ENCODE assay signal across 23 cellular contexts in genomic region chr16:67878846-67879245, GRCh38. TPM values are rescaled to one million over a fixed set of nuclear protein-coding genes. Genes with fewer than 3 reads are reported as not detected.
DNase-seq lines count a peak whose midpoint lies in the region; ATAC-seq and TF ChIP-seq lines count a peak whose summit lies in the region.
"Had no signal": no experiment of that assay in that cellular context is flagged by ENCODE, and none has a peak within 500 bp of the region (broad histone marks: within the 10 kb centered on the region; RNA-seq: fewer than 3 reads in every experiment).

No MANE protein-coding gene starts in this region.

- H3K4ac ChIP-seq in IMR-90 (ENCODE audit: low read depth, low read length) = no peak overlapping the region

- ATAC-seq in IMR-90 (ENCODE audit: low read depth) = no peak
- ATAC-seq: GM12878 had no signal

- peaks cover 18% of the 10 kb centered on the region for H3K9me1 ChIP-seq in IMR-90 (ENCODE audit: insufficient read depth, low read length)

- intact Hi-C loops in IMR-90 (cut with micrococcal nuclease) (no loop called here), posterior vena cava (cut with DNase I) (loop anchor here in 1 of 2 donors (10.0 kb wide), 1 partner anchor 64 kb away; no protein-coding TSS in a partner anchor)

- peaks cover 55% of the 10 kb centered on the region for H4K20me1 ChIP-seq in IMR-90 (ENCODE audit: insufficient read depth, low read length)
- peaks cover 52% of the 10 kb centered on the region for H4K20me1 ChIP-seq in osteoblast (ENCODE audit: insufficient read depth, low read length)

- DNase-seq in IMR-90 (no peak), osteoblast (ENCODE audit: insufficient read length, low spot score, missing footprints) (peak; percentile 53), DMS53 (lab: John Stamatoyannopoulos, UW) (no peak), posterior vena cava (ENCODE audit: low spot score) (no peak)
- DNase-seq: 8988T; ACHN; BE2C; C1 segment of cervical spinal cord; CD4-positive, alpha-beta memory T cell; CD4-positive, CD25-positive, alpha-beta regulatory T cell; CD8-positive, alpha-beta memory T cell; COR-L47; DMS 273 treated with DMSO at 0.1 percent for 48 hours; DMS153; DMS79; DND-41; EL; GDM1 had no signal

- H3K4me3 ChIP-seq in HEK293 (ENCODE audit: low read depth, low read length) (no peak overlapping the region), IMR-90 (ENCODE audit: insufficient read depth, low read depth, low read length) (no peak overlapping the region), osteoblast (ENCODE audit: insufficient read depth, low read length) (no peak overlapping the region)
- H3K4me3 ChIP-seq: BLaER1, GM12878 had no signal

- WGBS in IMR-90 (ENCODE audit: extremely low coverage in 2 of 2, insufficient read length in 1 of 2), 2 experiments = 91% methylated on average over 5 of the region's 9 CpGs; no CpG with 5 or more reads in 1 of the 2 experiments

- H2BK120ac ChIP-seq in IMR-90 (ENCODE audit: low read depth, low read length) = no peak overlapping the region

- TF ChIP-seq RAD21 in IMR-90 (IDR thresholded peaks at IDR 0.05; ENCODE audit: low read length) = no peak

- H3K27ac ChIP-seq in HEK293 (ENCODE audit: extremely low read depth, low read depth, low read length) = no peak overlapping the region
- no peak overlapping the region for H3K27ac ChIP-seq in IMR-90 (ENCODE audit: insufficient read depth, low read length)
- H3K27ac ChIP-seq in osteoblast (ENCODE audit: low read depth, low read length) = no peak overlapping the region
- H3K27ac ChIP-seq: BLaER1 had no signal

- H3K9me3 ChIP-seq in HEK293 (ENCODE audit: control insufficient read depth, insufficient read depth, low read depth, low read length) (no peaks in the 10 kb centered on the region), IMR-90 (ENCODE audit: control insufficient read depth, insufficient read depth, low read length) (no peaks in the 10 kb centered on the region), osteoblast (ENCODE audit: low read depth, low read length) (no peaks in the 10 kb centered on the region)
- H3K9me3 ChIP-seq: BE2C, BLaER1 had no signal

- H3K56ac ChIP-seq in IMR-90 (ENCODE audit: extremely low read depth, insufficient read depth, low read length) = no peak overlapping the region

- no peak for TF ChIP-seq CTCF in HEK293 (tag by site-specific recombination; IDR thresholded peaks at IDR 0.05)
- TF ChIP-seq CTCF in IMR-90 (conservative IDR thresholded peaks at IDR 0.05; ENCODE audit: low read depth, low read length) = no peak
- no peak for TF ChIP-seq CTCF in osteoblast (IDR thresholded peaks at IDR 0.05; ENCODE audit: extremely low read depth, low read depth, low read length)

- H3K4me2 ChIP-seq in IMR-90 (ENCODE audit: low read depth, low read length) (no peak overlapping the region), osteoblast (ENCODE audit: insufficient read depth, low read length) (no peak overlapping the region)
- H3K4me2 ChIP-seq: BLaER1 had no signal

- H3K23ac ChIP-seq in IMR-90 (ENCODE audit: low read depth, low read length) = no peak overlapping the region

- no TSS peak for BruUV-seq in IMR-90 (replicated peaks; lab: Mats Ljungman, UMichigan)

- dilution Hi-C loops in IMR-90 (cut with HindIII; ENCODE audit: low sequenced_read_pairs, unreplicated experiment) = no loop called here

- H2AFZ ChIP-seq in IMR-90 (replicated peaks; ENCODE audit: low read length, poor library complexity) = no peak overlapping the region
- no peak overlapping the region for H2AFZ ChIP-seq in osteoblast (ENCODE audit: low read length)

- no peak overlapping the region for H3K9ac ChIP-seq in IMR-90 (ENCODE audit: low read depth, low read length)
- H3K9ac ChIP-seq: BLaER1 had no signal

- no peak overlapping the region for H4K5ac ChIP-seq in IMR-90 (ENCODE audit: low read depth, low read length)

- H4K8ac ChIP-seq in IMR-90 (ENCODE audit: low read depth in 2 of 2, low read length in 2 of 2) = no peak overlapping the region

- H3K4me1 ChIP-seq in HEK293 (ENCODE audit: control insufficient read depth, insufficient read depth, low read length) = no peaks in the 10 kb centered on the region
- H3K4me1 ChIP-seq in IMR-90 (ENCODE audit: control insufficient read depth, insufficient read depth, low read length) = peaks cover 8% of the 10 kb centered on the region
- peaks cover 11% of the 10 kb centered on the region for H3K4me1 ChIP-seq in osteoblast (ENCODE audit: insufficient read depth, low read length)

- no peak overlapping the region for H2BK15ac ChIP-seq in IMR-90 (ENCODE audit: low read depth, low read length)

- H2AK5ac ChIP-seq in IMR-90 (ENCODE audit: low read depth, low read length) = no peak overlapping the region

- H3K36me3 ChIP-seq in HEK293 (ENCODE audit: control insufficient read depth in 2 of 2, insufficient read depth in 1 of 2, low read length in 2 of 2) (peaks cover 0 to 95% of the 10 kb centered on the region in 2 experiments; a peak in 2 of 3 replicates), IMR-90 (ENCODE audit: control insufficient read depth, insufficient read depth, low read length) (peaks cover 80% of the 10 kb centered on the region), osteoblast (ENCODE audit: insufficient read depth, low read length) (peaks cover 77% of the 10 kb centered on the region)

- H3K79me1 ChIP-seq in IMR-90 (ENCODE audit: low read depth in 1 of 2, low read length in 2 of 2) = peaks cover 19 to 43% of the 10 kb centered on the region in 2 experiments

- H3K27me3 ChIP-seq in IMR-90 (ENCODE audit: control insufficient read depth, insufficient read depth, low read length) = no peaks in the 10 kb centered on the region
- H3K27me3 ChIP-seq in osteoblast (ENCODE audit: insufficient read depth, low read length) = no peaks in the 10 kb centered on the region
- H3K27me3 ChIP-seq: BE2C, BLaER1 had no signal

- peak overlapping the region; percentile 58 for H2AK9ac ChIP-seq in IMR-90 (replicated peaks; ENCODE audit: low read depth, low read length, poor library complexity)

- no peak overlapping the region for H4K91ac ChIP-seq in IMR-90 (ENCODE audit: insufficient read depth, low read depth, low read length)

- in situ Hi-C loops in IMR-90 (cut with MboI; ENCODE audit: low sequenced_read_pairs) = no loop called here

- POLR2A ChIA-PET in HEK293 (lab: Yijun Ruan, JAX) (interaction anchor here (1.2 kb wide), 1 partner anchor 14 kb away, joined by 3 read pairs; no protein-coding TSS in a partner anchor), IMR-90 (lab: Charles Lee; ENCODE audit: unreplicated experiment) (interaction anchor here (0.6 kb wide), 1 partner anchor 9 kb away, joined by 5 read pairs; no protein-coding TSS in a partner anchor)

- CTCF ChIA-PET in HEK293 (lab: Yijun Ruan, JAX) (interaction anchor here (0.6 to 0.9 kb wide), 4 partner anchors 9 to 1176 kb away, joined by 3 to 4 read pairs (median 3); no protein-coding TSS in a partner anchor), IMR-90 (lab: Yijun Ruan, JAX) (no interaction called here)

- no peak overlapping the region for H3K18ac ChIP-seq in IMR-90 (ENCODE audit: low read depth, low read length)

- no peak for TF ChIP-seq POLR2A in IMR-90 (IDR thresholded peaks at IDR 0.05; ENCODE audit: low read depth, low read length)

- H3K79me2 ChIP-seq in osteoblast (ENCODE audit: insufficient read depth, low read length) = peaks cover 43% of the 10 kb centered on the region

- H2BK20ac ChIP-seq in IMR-90 (ENCODE audit: low read depth, low read length) = no peak overlapping the region

- no peak overlapping the region for H2BK5ac ChIP-seq in IMR-90 (ENCODE audit: low read depth, low read length, poor library complexity, severe bottlenecking)

- H3K14ac ChIP-seq in IMR-90 (replicated peaks; ENCODE audit: low read depth, low read length) = no peak overlapping the region

TF ChIP-seq in HEK293, 187 proteins besides CTCF, POLR2A, EP300 and RAD21:
- TF ChIP-seq ZNF416 (tag by site-specific recombination; IDR thresholded peaks at IDR 0.05) = no peak
- no peak for TF ChIP-seq ZNF302 (tag by site-specific recombination; IDR thresholded peaks at IDR 0.05; ENCODE audit: low read depth)
- 0 out of 2 replicates have a peak, but pooled peaks have one; percentile 33 for TF ChIP-seq ZNF600 (tag by site-specific recombination; IDR thresholded peaks at IDR 0.05)

RNA-seq across cellular contexts. Expression of gene NRN1L, which starts 5.8 kb away (rescaled TPM):
- not detected in 2 replicates for total RNA-seq in IMR-90 (2012; rRNA removed)
- 0.27 and 0.32 TPM in 2 replicates for polyA plus RNA-seq in IMR-90 (2012; rRNA removed)
- 0.09 and 0.14 TPM in 2 replicates for polyA plus RNA-seq in IMR-90 (2012; cell fraction: cytosol; rRNA removed)
- polyA plus RNA-seq in IMR-90 (2012; cell fraction: nucleus; rRNA removed; ENCODE audit: low replicate concordance) = 3.2 and 5.5 TPM in 2 replicates
- total RNA-seq in osteoblast = 0.29 TPM in 1 of 2 replicates, not detected in the other
- total RNA-seq in posterior vena cava = not detected
- total RNA-seq: Daoy, G401 had no signal

RNA-seq across cellular contexts. Expression of gene EDC4, which starts 6.0 kb away (rescaled TPM):
- total RNA-seq in IMR-90 (2012; rRNA removed) (33.2 and 34.2 TPM in 2 replicates), osteoblast (45.7 and 60.8 TPM in 2 replicates), posterior vena cava (10 to 100 TPM; 37.4 to 43.1 TPM)
- polyA plus RNA-seq in IMR-90 (2012; rRNA removed) = 64.0 and 66.1 TPM in 2 replicates
- 30.7 and 38.1 TPM in 2 replicates for polyA plus RNA-seq in IMR-90 (2012; cell fraction: cytosol; rRNA removed)
- polyA plus RNA-seq in IMR-90 (2012; cell fraction: nucleus; rRNA removed; ENCODE audit: low replicate concordance) = 226 and 471 TPM in 2 replicates

RNA-seq across cellular contexts. Expression of gene PSKH1, which starts 14.2 kb away (rescaled TPM):
- 10.3 and 11.5 TPM in 2 replicates for total RNA-seq in IMR-90 (2012; rRNA removed)
- polyA plus RNA-seq in IMR-90 (2012; rRNA removed) = 26.5 and 26.7 TPM in 2 replicates
- polyA plus RNA-seq in IMR-90 (2012; cell fraction: cytosol; rRNA removed) = 14.3 and 32.1 TPM in 2 replicates
- polyA plus RNA-seq in IMR-90 (2012; cell fraction: nucleus; rRNA removed; ENCODE audit: low replicate concordance) = 18.0 and 37.0 TPM in 2 replicates
- 16.8 and 18.5 TPM in 2 replicates for total RNA-seq in osteoblast
- 10 to 100 TPM; 25.7 to 27.0 TPM for total RNA-seq in posterior vena cava

RNA-seq across cellular contexts. Expression of gene CENPT, which starts 31.4 kb away (rescaled TPM):
- total RNA-seq in IMR-90 (2012; rRNA removed) (33.3 TPM in 2 replicates), osteoblast (24.2 and 25.6 TPM in 2 replicates), posterior vena cava (10 to 100 TPM; 38.7 to 40.3 TPM)
- 83.1 and 86.4 TPM in 2 replicates for polyA plus RNA-seq in IMR-90 (2012; rRNA removed)
- polyA plus RNA-seq in IMR-90 (2012; cell fraction: cytosol; rRNA removed) = 42.5 and 48.8 TPM in 2 replicates
- 500 and 808 TPM in 2 replicates for polyA plus RNA-seq in IMR-90 (2012; cell fraction: nucleus; rRNA removed; ENCODE audit: low replicate concordance)

RNA-seq across cellular contexts. Expression of gene NUTF2, which starts 32.1 kb away (rescaled TPM):
- total RNA-seq in IMR-90 (2012; rRNA removed) (42.7 and 55.0 TPM in 2 replicates), osteoblast (203 TPM in 2 replicates), posterior vena cava (10 to 100 TPM; 81.7 to 99.1 TPM)
- 361 and 399 TPM in 2 replicates for polyA plus RNA-seq in IMR-90 (2012; rRNA removed)
- polyA plus RNA-seq in IMR-90 (2012; cell fraction: cytosol; rRNA removed) = 92.1 and 120 TPM in 2 replicates
- polyA plus RNA-seq in IMR-90 (2012; cell fraction: nucleus; rRNA removed; ENCODE audit: low replicate concordance) = 102 and 127 TPM in 2 replicates
